Comparison of ENCODE assay signal across 8 cellular contexts in the genomic region with DNA sequence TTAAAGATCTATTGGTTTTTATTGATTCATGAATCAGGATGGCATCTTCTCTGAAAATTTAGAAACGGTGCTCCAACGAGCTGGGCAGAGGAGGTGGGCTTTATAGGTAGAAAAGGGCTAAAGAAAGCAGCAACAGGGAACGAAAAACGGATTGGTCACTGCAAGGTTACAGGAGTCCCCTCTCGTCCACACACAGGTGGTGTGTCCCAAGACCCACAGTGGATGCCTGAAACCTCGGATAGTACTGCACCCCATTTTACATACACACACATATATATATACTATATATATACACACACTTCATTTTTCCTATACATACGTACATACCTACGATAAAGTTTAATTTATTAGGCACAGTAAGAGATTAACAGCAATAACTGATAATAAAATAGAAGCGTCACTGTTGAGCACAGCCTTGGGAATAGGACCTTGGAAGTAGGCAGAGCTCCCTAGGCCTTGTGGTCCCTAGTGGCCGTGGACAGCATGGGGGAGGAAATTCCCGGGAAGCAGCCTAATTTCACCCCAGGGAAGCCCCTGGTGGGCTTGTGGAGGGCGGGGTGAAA. TPM values are rescaled to one million over a fixed set of nuclear protein-coding genes. Genes with fewer than 3 reads are reported as not detected.
DNase-seq lines count a peak whose midpoint lies in the region; ATAC-seq, FAIRE-seq and TF ChIP-seq lines count a peak whose summit lies in the region.

No MANE protein-coding gene starts in this region.

- H3K4me3 Mint-ChIP-seq in T-helper 17 cell, result peak overlapping the region; percentile 47

- H3K27ac ChIP-seq in gastroesophageal sphincter, result peak overlapping the region in 3 of 4 donors; percentile 76 to 87 (median 84)

- H3K4me1 ChIP-seq in gastroesophageal sphincter, result peaks cover 0 to 26% (median 6%) of the 10 kb centered on the region in 3 donors

- H3K36me3 Mint-ChIP-seq in T-helper 17 cell (ENCODE audit: low read depth), result peaks cover 2% of the 10 kb centered on the region

- WGBS in gastroesophageal sphincter (ENCODE audit: low coverage in 1 of 2), 2 donors, result 45 to 57% methylated on average over 12 of the region's 12 CpGs

- intact Hi-C loops in sciatic nerve (cut with DNase I), result loop anchor here (10.0 kb wide), 1 partner anchor 616 kb away; no protein-coding TSS in a partner anchor

- H3K4me1 Mint-ChIP-seq in T-helper 17 cell, result peaks cover 13% of the 10 kb centered on the region

- FAIRE-seq in HTR-8/SVneo (lab: Jason Lieb, UNC), result no peak

- no peak overlapping the region for H3K27ac Mint-ChIP-seq in T-helper 17 cell

- no peaks in the 10 kb centered on the region for H3K27me3 ChIP-seq in gastroesophageal sphincter

- TF ChIP-seq CTCF in gastroesophageal sphincter (IDR thresholded peaks at IDR 0.05), result no peak

- TF ChIP-seq POLR2A in gastroesophageal sphincter (IDR thresholded peaks at IDR 0.05), result no peak

- DNase-seq in T-helper 17 cell, result no peak
- DNase-seq in sciatic nerve (ENCODE audit: low spot score), result no peak
- no peak for DNase-seq in GDM1 (lab: John Stamatoyannopoulos, UW)
- DNase-seq in HTR-8/SVneo (ENCODE audit: insufficient read length, low spot score), result no peak

- H3K9me3 ChIP-seq in T-helper 17 cell (ENCODE audit: control insufficient read depth, low read length, poor library complexity, severe bottlenecking), result no peaks in the 10 kb centered on the region
- H3K9me3 ChIP-seq in gastroesophageal sphincter, result peaks cover 0 to 5% (median 0%) of the 10 kb centered on the region in 3 donors

- peak overlapping the region in 1 of 2 donors; percentile 73 for H3K4me3 ChIP-seq in gastroesophageal sphincter

- ATAC-seq in GM21528 (IDR thresholded peaks at IDR 0.05; ENCODE audit: low FRiP score, unreplicated experiment) (peak; percentile 3), T-helper 17 cell (no peak), gastroesophageal sphincter (no peak), sciatic nerve (peak; percentile 41), HG03159 (IDR thresholded peaks at IDR 0.05; ENCODE audit: unreplicated experiment) (no peak), GM21367 (IDR thresholded peaks at IDR 0.05; ENCODE audit: unreplicated experiment) (no peak)

- H3K27me3 Mint-ChIP-seq in T-helper 17 cell, result no peaks in the 10 kb centered on the region

- no peak for TF ChIP-seq EP300 in gastroesophageal sphincter (IDR thresholded peaks at IDR 0.05)

- peaks cover 0 to 19% of the 10 kb centered on the region in 2 donors for H3K36me3 ChIP-seq in gastroesophageal sphincter

RNA-seq across cellular contexts. Expression of a gene that starts 0.7 kb away (rescaled TPM):
- total RNA-seq in T-helper 17 cell (10 to 100 TPM; 71.9 to 87.2 TPM), gastroesophageal sphincter (10 to 100 TPM; 50.5 to 60.3 (median 54.8) TPM), sciatic nerve (48.5 TPM)

Comparison
In these comparisons a context has a peak if more than half of its experiments do, and no peak if none do; other contexts are left out.
1. ATAC-seq: peak in GM21528 (single experiment) and sciatic nerve (single experiment); none in T-helper 17 cell (single experiment), gastroesophageal sphincter (single experiment), HG03159 (single experiment) and GM21367 (single experiment).